Comparison of ENCODE assay signal across 8 cellular contexts in the genomic region with DNA sequence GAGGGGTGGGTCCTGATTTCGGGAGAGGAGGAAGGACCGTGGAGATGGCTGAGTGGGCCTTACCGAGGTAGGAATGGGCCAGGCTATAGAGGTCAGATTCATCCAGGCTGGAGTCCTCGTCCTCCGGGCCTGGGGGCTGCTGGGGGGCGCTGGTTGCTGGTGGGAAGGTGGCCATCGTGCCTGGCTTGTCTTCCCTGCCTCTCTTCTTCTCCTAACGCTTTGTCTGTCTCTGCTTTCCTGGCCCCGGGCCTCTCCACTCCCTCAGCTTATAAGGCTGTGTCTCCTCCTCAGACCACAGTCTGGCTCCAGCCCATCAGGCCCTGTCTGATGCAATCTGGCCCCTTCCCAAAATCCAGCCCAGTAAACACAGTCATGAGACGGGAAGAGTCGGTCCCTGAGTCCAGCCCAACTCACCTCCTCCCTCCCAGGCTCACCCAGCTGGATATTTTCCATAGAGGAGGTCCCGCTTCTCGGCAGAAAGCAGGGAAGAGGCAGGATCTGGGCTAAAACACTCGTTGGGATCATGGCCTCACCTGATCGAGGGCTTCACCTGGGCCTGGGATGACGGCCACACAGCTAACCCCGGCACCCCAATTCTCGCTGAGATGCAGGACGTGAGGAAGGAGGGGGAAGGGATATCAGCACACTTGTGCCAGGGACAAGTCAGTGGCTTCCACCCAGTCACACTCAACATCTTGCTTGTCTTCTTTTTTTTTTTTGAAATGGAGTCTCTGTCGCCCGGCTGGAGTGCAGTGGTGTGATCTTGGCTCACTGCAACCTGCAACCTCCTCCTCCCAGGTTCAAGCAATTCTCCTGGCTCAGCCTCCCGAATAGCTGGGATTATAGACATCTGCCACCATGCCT. TPM values are rescaled to one million over a fixed set of nuclear protein-coding genes. Genes with fewer than 3 reads are reported as not detected.
DNase-seq lines count a peak whose midpoint lies in the region; ATAC-seq and TF ChIP-seq lines count a peak whose summit lies in the region.

A gene with protein sequence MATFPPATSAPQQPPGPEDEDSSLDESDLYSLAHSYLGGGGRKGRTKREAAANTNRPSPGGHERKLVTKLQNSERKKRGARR (minus strand): TSS at position 242 of the 864 bp plus-strand sequence. CDS start 67 bp downstream, at position 175.

- TF ChIP-seq CTCF in HFF-Myc (IDR thresholded peaks at IDR 0.05; ENCODE audit: low read depth, low read length, missing control alignments) (no peak), body of pancreas (IDR thresholded peaks at IDR 0.05) (no peak), smooth muscle cell (IDR thresholded peaks at IDR 0.05; ENCODE audit: borderline replicate concordance, insufficient read depth, poor library complexity, severe bottlenecking) (no peak)

- no peaks in the 10 kb centered on the region for H3K79me2 ChIP-seq in smooth muscle cell (ENCODE audit: low read depth)

- no peaks in the 10 kb centered on the region for H4K20me1 ChIP-seq in smooth muscle cell (ENCODE audit: low read depth)

- peak within 1 kb of the TSS; percentile 67 for H2AFZ ChIP-seq in smooth muscle cell (ENCODE audit: low read depth)

- peak; percentile 85 for DNase-seq in HFF-Myc (ENCODE audit: extremely low read depth, low read depth)
- DNase-seq in body of pancreas = peak; percentile 96 to 99 (median 98)
- peak; percentile 95 for DNase-seq in iris pigment epithelial cell (ENCODE audit: low read depth)
- DNase-seq in smooth muscle cell (lab: John Stamatoyannopoulos, UW; ENCODE audit: unreplicated experiment) = peak; percentile 5
- DNase-seq in T-helper 1 cell = no peak
- no peak for DNase-seq in stimulated activated naive CD4-positive, alpha-beta T cell (lab: John Stamatoyannopoulos, UW)

- H3K4me2 ChIP-seq in smooth muscle cell = no peak within 1 kb of the TSS

- H3K27me3 ChIP-seq in body of pancreas = no peaks in the 10 kb centered on the region
- no peaks in the 10 kb centered on the region for H3K27me3 ChIP-seq in smooth muscle cell (ENCODE audit: low read depth)

- H3K4me1 ChIP-seq in body of pancreas = peaks cover 47% of the 10 kb centered on the region
- H3K4me1 ChIP-seq in smooth muscle cell (ENCODE audit: low read depth) = no peaks in the 10 kb centered on the region

- H3K36me3 ChIP-seq in body of pancreas (replicated peaks in 1 of 2; ENCODE audit: insufficient read depth in 1 of 2, low read depth in 2 of 2) (no peaks in the 10 kb centered on the region), smooth muscle cell (ENCODE audit: low read depth) (no peaks in the 10 kb centered on the region)

- no peaks in the 10 kb centered on the region for H3F3A ChIP-seq in smooth muscle cell (ENCODE audit: low read depth)

- peak; percentile 95 for ATAC-seq in body of pancreas
- no peak for ATAC-seq in HG03439 (IDR thresholded peaks at IDR 0.05; ENCODE audit: unreplicated experiment)
- ATAC-seq in HG02610 (IDR thresholded peaks at IDR 0.05; ENCODE audit: unreplicated experiment) = no peak

- peak within 1 kb of the TSS; percentile 78 to 93 (median 90) for H3K27ac ChIP-seq in body of pancreas
- no peak within 1 kb of the TSS for H3K27ac ChIP-seq in smooth muscle cell (ENCODE audit: low read depth)

- TF ChIP-seq POLR2A in body of pancreas (IDR thresholded peaks at IDR 0.05) = peak; percentile 86 to 97 (median 95)

- H3K9me3 ChIP-seq in body of pancreas = no peaks in the 10 kb centered on the region
- H3K9me3 ChIP-seq in smooth muscle cell (replicated peaks; ENCODE audit: low read depth) = no peaks in the 10 kb centered on the region

- peak within 1 kb of the TSS; percentile 32 for H3K4me3 ChIP-seq in HFF-Myc (replicated peaks; ENCODE audit: low read depth, low read length)
- H3K4me3 ChIP-seq in body of pancreas = peak within 1 kb of the TSS; percentile 13 to 16
- H3K4me3 ChIP-seq in smooth muscle cell = peak within 1 kb of the TSS; percentile 4

- intact Hi-C loops in body of pancreas (cut with DNase I) = loop anchor here (5.0 kb wide), 1 partner anchor 42 kb away; no protein-coding TSS in a partner anchor

- 11 to 12% methylated on average over 18 to 22 of the region's 22 CpGs for WGBS in body of pancreas, 2 donors
- WGBS in smooth muscle cell (ENCODE audit: low lambda C conversion rate) = 75% methylated on average over 22 of the region's 22 CpGs

- no peak within 1 kb of the TSS for H3K9ac ChIP-seq in smooth muscle cell (ENCODE audit: low read depth)

RNA-seq across cellular contexts. Expression of the gene that starts here (rescaled TPM):
- total RNA-seq in body of pancreas = 10 to 100 TPM; 32.0 to 92.4 TPM
- 0.40 and 0.67 TPM in 2 replicates for total RNA-seq in smooth muscle cell
- 9.9 and 22.2 TPM in 2 replicates for polyA plus RNA-seq in smooth muscle cell

Comparison
In these comparisons a context has a peak if more than half of its experiments do, and no peak if none do; other contexts are left out.
1. RNA of the gene that starts here (total RNA-seq): 32.0 to 92.4 TPM in body of pancreas; 0.40 to 0.67 TPM in smooth muscle cell; every median in the first group is over 10 times any median in the second.
2. DNase-seq: peak in HFF-Myc (single experiment), body of pancreas (4 of 4), iris pigment epithelial cell (single experiment) and smooth muscle cell (single experiment); none in T-helper 1 cell (0 of 5) and stimulated activated naive CD4-positive, alpha-beta T cell (0 of 6).
3. Peak in every context shown above with its lines, with median percentiles within 50 percentile points of each other: H3K4me3 ChIP-seq.